Comparison of ENCODE assay signal across 8 cellular contexts in genomic region chr14:92748259-92749016, GRCh38. TPM values are rescaled to one million over a fixed set of nuclear protein-coding genes. Genes with fewer than 3 reads are reported as not detected.
DNase-seq lines count a peak whose midpoint lies in the region; ATAC-seq and TF ChIP-seq lines count a peak whose summit lies in the region.

TSS of gene LGMN (minus strand) at chr14:92748627. CDS start at chr14:92732786, 15,841 bp downstream.

- DNase-seq in NCI-H510A treated with DMSO at 0.1 percent for 48 hours (lab: John Stamatoyannopoulos, UW), result peak; percentile 91
- DNase-seq in activated CD8-positive, alpha-beta memory T cell treated with anti-CD3 and anti-CD28 coated beads for 4 hours (ENCODE audit: low read depth in 2 of 2), result peak; percentile 58 to 73
- peak; percentile 83 for DNase-seq in effector CD8-positive, alpha-beta T cell (lab: John Stamatoyannopoulos, UW)
- DNase-seq in lower lobe of right lung, result peak; percentile 97
- DNase-seq in stimulated activated CD4-positive, alpha-beta T cell treated with anti-CD3 and anti-CD28 coated beads, Interleukin-4, amount 100 ng/mL, for 48 hours (ENCODE audit: low read depth in 2 of 2), result peak; percentile 68 to 79

- H3K36me3 ChIP-seq in ACC112 (ENCODE audit: insufficient read depth, low read length) (no peaks in the 10 kb centered on the region), lower lobe of right lung (no peaks in the 10 kb centered on the region)

- H3K9me3 ChIP-seq in lower lobe of right lung, result no peaks in the 10 kb centered on the region

- H3K27ac ChIP-seq in ACC112 (ENCODE audit: low read depth, low read length) (peak within 1 kb of the TSS; percentile 69), lower lobe of right lung (peak within 1 kb of the TSS; percentile 88)

- peak within 1 kb of the TSS; percentile 70 for H2AFZ ChIP-seq in ACC112 (ENCODE audit: low read length, unreplicated experiment)

- H3K4me3 ChIP-seq in ACC112 (ENCODE audit: low read depth, low read length) (peak within 1 kb of the TSS; percentile 87), lower lobe of right lung (peak within 1 kb of the TSS; percentile 63)

- ATAC-seq in GM18870 (IDR thresholded peaks at IDR 0.05; ENCODE audit: unreplicated experiment) (peak; percentile 49), HG03135 (IDR thresholded peaks at IDR 0.05; ENCODE audit: unreplicated experiment) (peak; percentile 72), lower lobe of right lung (peak; percentile 99)

- H3K27me3 ChIP-seq in ACC112 (ENCODE audit: insufficient read depth, low read length) (no peaks in the 10 kb centered on the region), lower lobe of right lung (ENCODE audit: low read depth) (no peaks in the 10 kb centered on the region)

- intact Hi-C loops in lower lobe of right lung (cut with DNase I), result no loop called here

- H3K4me1 ChIP-seq in ACC112 (ENCODE audit: control insufficient read depth, insufficient read depth, low read length, unreplicated experiment) (no peaks in the 10 kb centered on the region), lower lobe of right lung (peaks cover 31% of the 10 kb centered on the region)

- peaks cover 10% of the 10 kb centered on the region for H3K79me2 ChIP-seq in ACC112 (ENCODE audit: control insufficient read depth, insufficient read depth, low read length, unreplicated experiment)

- no peak for TF ChIP-seq CTCF in lower lobe of right lung (IDR thresholded peaks at IDR 0.05)

RNA-seq across cellular contexts. Expression of gene LGMN, which starts in this region (rescaled TPM):
- 158 TPM for total RNA-seq in lower lobe of right lung

Comparison
In these comparisons a context has a peak if more than half of its experiments do, and no peak if none do; other contexts are left out.
1. Peak in every context shown above with its lines: DNase-seq, ATAC-seq, H3K4me3 ChIP-seq and H3K27ac ChIP-seq.
2. ATAC-seq: peak in every context shown above with its lines; median percentile 99 in lower lobe of right lung; 72 in HG03135; 49 in GM18870.